Comparison of ENCODE assay signal across 8 cellular contexts in the genomic region with DNA sequence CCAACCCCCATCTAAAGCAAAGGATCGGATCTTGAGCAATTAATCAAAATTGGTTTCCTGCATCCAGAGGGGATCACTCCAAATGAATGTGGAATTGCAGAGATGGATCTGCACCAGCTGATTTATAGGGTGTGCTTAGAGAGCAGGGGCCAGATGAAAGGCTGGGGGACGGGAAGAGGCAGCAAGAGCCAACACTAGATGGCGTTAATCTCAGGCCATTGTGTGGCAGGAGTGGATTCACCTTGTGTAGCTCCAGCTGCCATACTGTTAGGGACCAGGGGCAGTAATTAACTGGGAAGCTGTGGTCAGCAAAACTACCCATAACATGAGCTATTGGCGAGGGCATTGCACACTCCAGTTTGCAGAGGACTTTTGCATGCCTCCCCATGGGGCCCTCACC. TPM values are rescaled to one million over a fixed set of nuclear protein-coding genes. Genes with fewer than 3 reads are reported as not detected.
DNase-seq lines count a peak whose midpoint lies in the region; FAIRE-seq and TF ChIP-seq lines count a peak whose summit lies in the region.

No MANE protein-coding gene starts in this region.

- in situ Hi-C loops in ACHN (cut with HindIII; ENCODE audit: low pct_ligation_motif_present, low pct_unique_long_range_greater_than_20kb, low sequenced_read_pairs) = no loop called here

- peak; percentile 25 for DNase-seq in ACHN
- DNase-seq in GM12892 (ENCODE audit: insufficient read length) = no peak
- peak; percentile 12 to 34 for DNase-seq in NCI-H446 (lab: John Stamatoyannopoulos, UW)
- DNase-seq in bronchial epithelial cell (ENCODE audit: low read depth) = peak; percentile 46
- peak; percentile 30 for DNase-seq in pons (ENCODE audit: low spot score)
- DNase-seq in GDM1 (lab: John Stamatoyannopoulos, UW) = no peak
- no peak for DNase-seq in stimulated activated CD4-positive, alpha-beta T cell treated with anti-CD3 and anti-CD28 coated beads, Interleukin-4, amount 100 ng/mL, for 4 hours
- DNase-seq in lower leg skin (ENCODE audit: low spot score in 2 of 2) = no peak

- 69 to 83% methylated on average over 4 of the region's 4 CpGs for whole genome bisulfite sequencing in lower leg skin, 2 donors

- no peak for TF ChIP-seq POLR2A in GM12892 (IDR thresholded peaks at IDR 0.05; ENCODE audit: low read depth, low read length)
- TF ChIP-seq POLR2A in lower leg skin (IDR thresholded peaks at IDR 0.05) = no peak

- intact Hi-C loops in lower leg skin (cut with DNase I; ENCODE audit: low total_unique reads) = no loop called here

- H3K36me3 ChIP-seq in bronchial epithelial cell (ENCODE audit: control insufficient read depth, insufficient read depth, low read length) = no peaks in the 10 kb centered on the region

- H3K4me3 ChIP-seq in bronchial epithelial cell (ENCODE audit: low read depth, low read length) (no peak overlapping the region), lower leg skin (ENCODE audit: low read depth, poor library complexity, severe bottlenecking) (no peak overlapping the region)

- FAIRE-seq in GM12892 (lab: Jason Lieb, UNC) = peak; percentile 61
- FAIRE-seq in bronchial epithelial cell (lab: Jason Lieb, UNC) = no peak

- peaks cover 9% of the 10 kb centered on the region for H3K27me3 ChIP-seq in bronchial epithelial cell (ENCODE audit: control insufficient read depth, insufficient read depth, low read length)

- TF ChIP-seq CTCF in bronchial epithelial cell (IDR thresholded peaks at IDR 0.05; ENCODE audit: insufficient read depth, low read length, severe bottlenecking) (peak; percentile 75), lower leg skin (IDR thresholded peaks at IDR 0.05) (no peak)

RNA-seq across cellular contexts. Expression of gene SERPINH1, which starts 35.6 kb away (rescaled TPM):
- polyA plus RNA-seq in GM12892 (2012; ENCODE audit: missing spikeins) = 10.9 TPM
- 80.8 and 86.9 TPM in 2 replicates for total RNA-seq in bronchial epithelial cell
- total RNA-seq in lower leg skin = 100 to 1,000 TPM in 2 of 4 donors, 10 to 100 TPM in 2; 73.3 to 116 (median 94.3) TPM

Comparison
In these comparisons a context has a peak if more than half of its experiments do, and no peak if none do; other contexts are left out.
1. DNase-seq: peak in ACHN (single experiment), NCI-H446 (2 of 2), bronchial epithelial cell (single experiment) and pons (single experiment); none in GM12892 (single experiment), GDM1 (single experiment), stimulated activated CD4-positive, alpha-beta T cell treated with anti-CD3 and anti-CD28 coated beads, Interleukin-4, amount 100 ng/mL, for 4 hours (0 of 2) and lower leg skin (0 of 2).